ENCODE assay signal across 9 cellular contexts in the genomic region with DNA sequence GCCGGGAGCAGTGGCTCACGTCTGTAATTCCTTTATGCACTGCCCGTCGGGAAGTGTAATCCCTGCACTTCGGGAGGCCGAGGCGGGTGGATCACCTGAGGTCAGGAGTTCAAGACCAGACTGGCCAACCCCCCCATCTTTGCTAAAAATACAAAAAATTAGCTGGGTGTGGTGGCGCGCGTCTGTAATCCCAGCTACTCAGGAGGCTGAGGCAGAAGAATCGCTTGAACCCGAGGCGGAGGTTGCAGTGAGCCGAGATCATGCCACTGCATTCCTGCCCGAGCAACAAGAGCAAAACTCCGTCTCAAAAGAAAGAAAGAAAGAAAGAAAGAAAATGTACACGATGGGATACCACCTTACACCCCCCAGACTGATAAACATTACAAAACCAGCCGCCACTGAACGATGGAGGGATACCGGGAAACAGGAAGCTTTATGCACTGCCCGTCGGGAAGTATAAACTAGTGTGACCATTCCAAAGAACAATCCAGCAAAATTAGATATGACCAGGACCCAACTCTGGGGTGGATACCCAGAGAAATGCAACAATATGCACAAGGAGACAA. TPM values are rescaled to one million over a fixed set of nuclear protein-coding genes. Genes with fewer than 3 reads are reported as not detected.
DNase-seq lines count a peak whose midpoint lies in the region; ATAC-seq and TF ChIP-seq lines count a peak whose summit lies in the region.
"Had no signal": no experiment of that assay in that cellular context is flagged by ENCODE, and none has a peak within 500 bp of the region (broad histone marks: within the 10 kb centered on the region; RNA-seq: fewer than 3 reads in every experiment).

No MANE protein-coding gene starts in this region.

- peak overlapping the region; percentile 93 for H3K9ac ChIP-seq in mesenchymal stem cell (ENCODE audit: low read length)

- TF ChIP-seq EP300 in upper lobe of left lung (IDR thresholded peaks at IDR 0.05): no peak

- no peak overlapping the region for H4K8ac ChIP-seq in mesenchymal stem cell (ENCODE audit: low read length)

- H3K36me3 ChIP-seq in mesenchymal stem cell (ENCODE audit: control insufficient read depth in 1 of 2, insufficient read depth in 2 of 2, low read depth in 1 of 2, low read length in 2 of 2): peaks cover 16 to 22% of the 10 kb centered on the region in 2 experiments
- H3K36me3 ChIP-seq in upper lobe of left lung: peaks cover 0 to 29% (median 15%) of the 10 kb centered on the region in 4 donors

- ATAC-seq in upper lobe of left lung (ENCODE audit: low FRiP score in 2 of 2): no peak

- peaks cover 13% of the 10 kb centered on the region for H3K36me3 Mint-ChIP-seq in activated naive CD4-positive, alpha-beta T cell treated with anti-CD3 and anti-CD28 coated beads, Interleukin-2, amount 10 ng/mL, durations not matched to agents 7 days and 5 days
- peaks cover 27% of the 10 kb centered on the region for H3K36me3 Mint-ChIP-seq in brain

- H3K4ac ChIP-seq in mesenchymal stem cell (ENCODE audit: low read depth in 1 of 2, low read length in 2 of 2): no peak overlapping the region

- peak overlapping the region; percentile 94 for H3K27ac Mint-ChIP-seq in activated naive CD4-positive, alpha-beta T cell treated with anti-CD3 and anti-CD28 coated beads, Interleukin-2, amount 10 ng/mL, durations not matched to agents 7 days and 5 days
- H3K27ac Mint-ChIP-seq in brain: peak overlapping the region; percentile 90 to 98 (median 97)

- DNase-seq in activated naive CD4-positive, alpha-beta T cell treated with anti-CD3 and anti-CD28 coated beads, Interleukin-2, amount 10 ng/mL, durations not matched to agents 7 days and 5 days: no peak
- no peak for DNase-seq in activated naive CD4-positive, alpha-beta T cell treated with anti-CD3 and anti-CD28 coated beads, Interleukin-2, amount 50 U/mL, for 16 hours
- DNase-seq in mesenchymal stem cell (no peak), upper lobe of left lung (no peak), NCI-H1417 (lab: John Stamatoyannopoulos, UW) (no peak), H4 (ENCODE audit: low spot score) (no peak)
- DNase-seq in stimulated activated CD4-positive, alpha-beta T cell treated with anti-CD3 and anti-CD28 coated beads, Interleukin-2, amount 100 ng/mL, for 48 hours: no peak

- H3K18ac ChIP-seq in mesenchymal stem cell (ENCODE audit: low read depth in 1 of 2, low read length in 2 of 2): no peak overlapping the region

- no peak overlapping the region for H2AFZ ChIP-seq in mesenchymal stem cell (ENCODE audit: low read depth, low read length)

- no peak for TF ChIP-seq POLR2A in upper lobe of left lung (IDR thresholded peaks at IDR 0.05)

- TF ChIP-seq CTCF in brain (conservative IDR thresholded peaks at IDR 0.05) (no peak), upper lobe of left lung (IDR thresholded peaks at IDR 0.05) (no peak)

- no peaks in the 10 kb centered on the region for H3K27me3 Mint-ChIP-seq in activated naive CD4-positive, alpha-beta T cell treated with anti-CD3 and anti-CD28 coated beads, Interleukin-2, amount 10 ng/mL, durations not matched to agents 7 days and 5 days
- H3K27me3 Mint-ChIP-seq in brain: peaks cover 10% of the 10 kb centered on the region

- peaks cover 9% of the 10 kb centered on the region for H3K4me1 ChIP-seq in mesenchymal stem cell (ENCODE audit: control insufficient read depth, insufficient read depth, low read depth, low read length)
- H3K4me1 ChIP-seq in upper lobe of left lung: peaks cover 13 to 24% (median 17%) of the 10 kb centered on the region in 4 donors

- no peak overlapping the region for H2BK120ac ChIP-seq in mesenchymal stem cell (ENCODE audit: low read depth, low read length)

- H2BK5ac ChIP-seq in mesenchymal stem cell (ENCODE audit: low read depth, low read length, poor library complexity, severe bottlenecking): no peak overlapping the region

- H4K91ac ChIP-seq in mesenchymal stem cell (ENCODE audit: low read length): no peak overlapping the region

- H2BK12ac ChIP-seq in mesenchymal stem cell (ENCODE audit: low read length in 2 of 2): no peak overlapping the region

- H3K23ac ChIP-seq in mesenchymal stem cell (ENCODE audit: low read length in 2 of 2): no peak overlapping the region

- no peak overlapping the region for H3K14ac ChIP-seq in mesenchymal stem cell (ENCODE audit: low read length in 2 of 2)

- H3K27ac ChIP-seq in mesenchymal stem cell (ENCODE audit: low read length, poor library complexity, severe bottlenecking) (no peak overlapping the region), upper lobe of left lung (peak overlapping the region in 2 of 4 donors; percentile 90)

- 56% methylated on average over 17 of the region's 22 CpGs for WGBS in mesenchymal stem cell
- WGBS in upper lobe of left lung, 2 donors: 20 to 24% methylated on average over 22 of the region's 22 CpGs

- H3K4me3 ChIP-seq in mesenchymal stem cell (ENCODE audit: insufficient read depth in 1 of 2, low read depth in 1 of 2, low read length in 2 of 2): peak overlapping the region; percentile 40 to 92
- peak overlapping the region; percentile 45 to 95 (median 84) for H3K4me3 ChIP-seq in upper lobe of left lung

- no peak overlapping the region for H2AK5ac ChIP-seq in mesenchymal stem cell (ENCODE audit: low read length, severe bottlenecking)

- H3K27me3 ChIP-seq in mesenchymal stem cell (ENCODE audit: control insufficient read depth in 1 of 2, insufficient read depth in 1 of 2, low read length in 2 of 2) (no peaks in the 10 kb centered on the region), upper lobe of left lung (no peaks in the 10 kb centered on the region)

- peaks cover 34% of the 10 kb centered on the region for H3K4me1 Mint-ChIP-seq in activated naive CD4-positive, alpha-beta T cell treated with anti-CD3 and anti-CD28 coated beads, Interleukin-2, amount 10 ng/mL, durations not matched to agents 7 days and 5 days
- H3K4me1 Mint-ChIP-seq in brain: peaks cover 42% of the 10 kb centered on the region

- no peaks in the 10 kb centered on the region for H3K9me3 ChIP-seq in mesenchymal stem cell (ENCODE audit: control insufficient read depth, low read length)
- no peaks in the 10 kb centered on the region for H3K9me3 ChIP-seq in upper lobe of left lung

- H3K9me3 Mint-ChIP-seq in activated naive CD4-positive, alpha-beta T cell treated with anti-CD3 and anti-CD28 coated beads, Interleukin-2, amount 10 ng/mL, durations not matched to agents 7 days and 5 days: no peaks in the 10 kb centered on the region
- no peaks in the 10 kb centered on the region for H3K9me3 Mint-ChIP-seq in brain

- no peak overlapping the region for H2BK15ac ChIP-seq in mesenchymal stem cell (ENCODE audit: low read depth, poor library complexity, severe bottlenecking)

- peaks cover 17% of the 10 kb centered on the region for H3K79me1 ChIP-seq in mesenchymal stem cell (replicated peaks; ENCODE audit: low read length, poor library complexity, severe bottlenecking)

- CTCF ChIA-PET in activated naive CD4-positive, alpha-beta T cell treated with anti-CD3 and anti-CD28 coated beads, Interleukin-2, amount 10 ng/mL, durations not matched to agents 7 days and 5 days (lab: Charles Lee): interaction anchor here (0.7 to 1.3 kb wide), 2 partner anchors 8 to 189 kb away, joined by 3 to 5 read pairs; no protein-coding TSS in a partner anchor

- peak overlapping the region; percentile 93 for H3K4me3 Mint-ChIP-seq in activated naive CD4-positive, alpha-beta T cell treated with anti-CD3 and anti-CD28 coated beads, Interleukin-2, amount 10 ng/mL, durations not matched to agents 7 days and 5 days
- H3K4me3 Mint-ChIP-seq in brain: peak overlapping the region; percentile 95 to 99 (median 98)

- H3K4me2 ChIP-seq in mesenchymal stem cell (ENCODE audit: low read length, poor library complexity, severe bottlenecking): peak overlapping the region; percentile 78

RNA-seq across cellular contexts. Expression of gene ABCD4, which starts 1.1 kb away (rescaled TPM):
- 32.3 TPM for polyA plus RNA-seq in brain (ENCODE audit: insufficient read depth, low read depth, low replicate concordance)
- polyA plus RNA-seq in mesenchymal stem cell (2013, experiment 1 of 2): 16.6 TPM
- 16.4 TPM for polyA plus RNA-seq in mesenchymal stem cell (2013, experiment 2 of 2)
- 100 to 1,000 TPM in 2 of 6 donors, 10 to 100 TPM in 4; 35.1 to 150 (median 52.5) TPM for total RNA-seq in upper lobe of left lung
- total RNA-seq in H4 (2014; rRNA removed; shearing (Covaris generic)): 15.3 and 18.5 TPM in 2 replicates

RNA-seq across cellular contexts. Expression of gene VRTN, which starts 46.6 kb away (rescaled TPM):
- not detected for polyA plus RNA-seq in brain (ENCODE audit: insufficient read depth, low read depth, low replicate concordance)
- not detected for polyA plus RNA-seq in mesenchymal stem cell (2013, experiment 1 of 2)
- polyA plus RNA-seq in mesenchymal stem cell (2013, experiment 2 of 2): not detected
- under 1 TPM in 2 of 6 donors, not detected in 4; 0.09 to 0.10 TPM for total RNA-seq in upper lobe of left lung
- total RNA-seq in H4 (2014; rRNA removed; shearing (Covaris generic)): not detected in 2 replicates
- total RNA-seq: HT1080 had no signal
